ENCODE assay signal across 28 cellular contexts in genomic region chr9:136017813-136018190, GRCh38. TPM values are rescaled to one million over a fixed set of nuclear protein-coding genes. Genes with fewer than 3 reads are reported as not detected.
A peak's percentile ranks its signal among the peaks of the same experiment; 100 is the strongest.
DNase-seq lines count a peak whose midpoint lies in the region; ATAC-seq, FAIRE-seq and TF ChIP-seq lines count a peak whose summit lies in the region.
"Had no signal": no experiment of that assay in that cellular context is flagged by ENCODE, and none has a peak within 500 bp of the region (broad histone marks: within the 10 kb centered on the region; RNA-seq: fewer than 3 reads in every experiment).

No MANE protein-coding gene starts in this region.

- FAIRE-seq in pancreas (lab: Jason Lieb, UNC), result no peak
- FAIRE-seq: endothelial cell of umbilical vein, frontal cortex, keratinocyte had no signal

- H3K27ac Mint-ChIP-seq in activated T-cell treated with anti-CD3 and anti-CD28 coated beads, Interleukin-2, amount 50 U/mL, for 24 hours, result no peak overlapping the region
- H3K27ac Mint-ChIP-seq in CD14-positive monocyte (no peak overlapping the region), WTC11 (no peak overlapping the region)
- H3K27ac Mint-ChIP-seq: activated B cell treated with CpG ODN at 0.5 μM for 24 hours; activated naive CD4-positive, alpha-beta T cell treated with anti-CD3 and anti-CD28 coated beads for 36 hours; activated T-helper 1 cell treated with anti-CD3 and anti-CD28 coated beads, Interleukin-12 subunit alpha, Interleukin-12 subunit beta, Interleukin-2, Interleukin-4 antibody, amounts not matched to agents 30 ng/mL and 10 ng/mL and 1 ng/mL, durations not matched to agents 14 hours and 24 hours and 36 hours; CD8-positive, alpha-beta memory T cell; naive thymus-derived CD8-positive, alpha-beta T cell; stimulated activated memory B cell treated with anti-CD40 and anti-IgM and Interleukin-4, amounts not matched to agents 10 μg/mL and 1 μg/mL and 100 μg/mL, for 72 hours had no signal

- no peaks in the 10 kb centered on the region for H3K9me3 Mint-ChIP-seq in activated T-cell treated with anti-CD3 and anti-CD28 coated beads, Interleukin-2, amount 50 U/mL, for 24 hours
- H3K9me3 Mint-ChIP-seq in CD14-positive monocyte, result no peaks in the 10 kb centered on the region
- H3K9me3 Mint-ChIP-seq in WTC11, result no peaks in the 10 kb centered on the region
- H3K9me3 Mint-ChIP-seq: activated B cell treated with CpG ODN at 0.5 μM for 24 hours; activated naive CD4-positive, alpha-beta T cell treated with anti-CD3 and anti-CD28 coated beads for 36 hours; activated T-helper 1 cell treated with anti-CD3 and anti-CD28 coated beads, Interleukin-12 subunit alpha, Interleukin-12 subunit beta, Interleukin-2, Interleukin-4 antibody, amounts not matched to agents 30 ng/mL and 10 ng/mL and 1 ng/mL, durations not matched to agents 14 hours and 24 hours and 36 hours; naive thymus-derived CD8-positive, alpha-beta T cell; stimulated activated memory B cell treated with anti-CD40 and anti-IgM and Interleukin-4, amounts not matched to agents 10 μg/mL and 1 μg/mL and 100 μg/mL, for 72 hours had no signal

- CTCF ChIA-PET in WTC11 (lab: Charles Lee), result interaction anchor here (0.9 kb wide), 1 partner anchor 9 kb away, joined by 3 read pairs; no protein-coding TSS in a partner anchor

- no peaks in the 10 kb centered on the region for H3K9me3 ChIP-seq in pancreas
- H3K9me3 ChIP-seq: heart right ventricle, lower lobe of right lung, psoas muscle had no signal

- H3K4me3 Mint-ChIP-seq in activated T-cell treated with anti-CD3 and anti-CD28 coated beads, Interleukin-2, amount 50 U/mL, for 24 hours, result no peak overlapping the region
- H3K4me3 Mint-ChIP-seq in CD14-positive monocyte (no peak overlapping the region), WTC11 (no peak overlapping the region)
- H3K4me3 Mint-ChIP-seq: activated B cell treated with CpG ODN at 0.5 μM for 24 hours; activated naive CD4-positive, alpha-beta T cell treated with anti-CD3 and anti-CD28 coated beads for 36 hours; activated T-helper 1 cell treated with anti-CD3 and anti-CD28 coated beads, Interleukin-12 subunit alpha, Interleukin-12 subunit beta, Interleukin-2, Interleukin-4 antibody, amounts not matched to agents 30 ng/mL and 10 ng/mL and 1 ng/mL, durations not matched to agents 14 hours and 24 hours and 36 hours; CD8-positive, alpha-beta memory T cell; naive thymus-derived CD8-positive, alpha-beta T cell; stimulated activated memory B cell treated with anti-CD40 and anti-IgM and Interleukin-4, amounts not matched to agents 10 μg/mL and 1 μg/mL and 100 μg/mL, for 72 hours had no signal

- ATAC-seq in WTC11 (no peak), pancreas (no peak), HG03432 (IDR thresholded peaks at IDR 0.05; ENCODE audit: unreplicated experiment) (no peak), GM18861 (IDR thresholded peaks at IDR 0.05; ENCODE audit: unreplicated experiment) (no peak), GM21576 (IDR thresholded peaks at IDR 0.05; ENCODE audit: unreplicated experiment) (no peak)
- ATAC-seq: heart right ventricle; naive thymus-derived CD8-positive, alpha-beta T cell; psoas muscle; stimulated activated memory B cell treated with anti-CD40 and anti-IgM and Interleukin-4, amounts not matched to agents 10 μg/mL and 1 μg/mL and 100 μg/mL, for 72 hours had no signal

- no peak overlapping the region for H3K4me3 ChIP-seq in pancreas
- H3K4me3 ChIP-seq: heart right ventricle, lower lobe of right lung, psoas muscle had no signal

- no peak overlapping the region for H3K27ac ChIP-seq in pancreas
- H3K27ac ChIP-seq: brain microvascular endothelial cell, heart right ventricle, lower lobe of right lung, psoas muscle had no signal

- H3K4me1 ChIP-seq in pancreas, result peaks cover 0 to 8% (median 0%) of the 10 kb centered on the region in 3 donors

- intact Hi-C loops in CD14-positive monocyte (cut with micrococcal nuclease) (no loop called here), pancreas (cut with DNase I) (no loop called here)

- POLR2A ChIA-PET in WTC11 (lab: Charles Lee), result no interaction called here

- no peak for TF ChIP-seq CTCF in CD14-positive monocyte (IDR thresholded peaks at IDR 0.05)
- no peak for TF ChIP-seq CTCF in WTC11 (IDR thresholded peaks at IDR 0.05)
- TF ChIP-seq CTCF in pancreas (IDR thresholded peaks at IDR 0.05), result no peak

- peak; percentile 23 for DNase-seq in activated T-cell treated with anti-CD3 and anti-CD28 coated beads, Interleukin-2, amount 50 U/mL, for 24 hours
- no peak for DNase-seq in activated T-cell treated with anti-CD3 and anti-CD28 coated beads, Interleukin-2, amount 50 U/mL, for 1 hour
- DNase-seq in CD14-positive monocyte (ENCODE audit: low spot score) (peak; percentile 28), WTC11 (ENCODE audit: low spot score) (no peak), pancreas (peak in 5 of 6 donors; percentile 1 to 74 (median 19))
- DNase-seq: activated CD4-positive, alpha-beta T cell treated with anti-CD3 and anti-CD28 coated beads, Interleukin-2, amount 50 U/mL, for 1 hour; activated naive CD4-positive, alpha-beta T cell treated with anti-CD3 and anti-CD28 coated beads for 36 hours; AML-193; amygdala; brain microvascular endothelial cell; CD8-positive, alpha-beta memory T cell; DMS 273 treated with DMSO at 0.1 percent for 48 hours; naive thymus-derived CD8-positive, alpha-beta T cell; NCI-H187; nucleus accumbens; substantia nigra had no signal

- H3K27me3 ChIP-seq in pancreas, result no peaks in the 10 kb centered on the region
- H3K27me3 ChIP-seq: brain microvascular endothelial cell, heart right ventricle had no signal

- no peaks in the 10 kb centered on the region for H3K27me3 Mint-ChIP-seq in activated T-cell treated with anti-CD3 and anti-CD28 coated beads, Interleukin-2, amount 50 U/mL, for 24 hours
- H3K27me3 Mint-ChIP-seq in CD14-positive monocyte (ENCODE audit: low read depth in 3 of 3) (no peaks in the 10 kb centered on the region), WTC11 (ENCODE audit: low read depth) (no peaks in the 10 kb centered on the region)
- H3K27me3 Mint-ChIP-seq: CD8-positive, alpha-beta memory T cell; naive thymus-derived CD8-positive, alpha-beta T cell had no signal

- no peaks in the 10 kb centered on the region for H3K36me3 Mint-ChIP-seq in activated T-cell treated with anti-CD3 and anti-CD28 coated beads, Interleukin-2, amount 50 U/mL, for 24 hours (ENCODE audit: low read depth)
- peaks cover 39 to 72% of the 10 kb centered on the region in 2 donors for H3K36me3 Mint-ChIP-seq in CD14-positive monocyte
- no peaks in the 10 kb centered on the region for H3K36me3 Mint-ChIP-seq in WTC11
- H3K36me3 Mint-ChIP-seq: stimulated activated memory B cell treated with anti-CD40 and anti-IgM and Interleukin-4, amounts not matched to agents 10 μg/mL and 1 μg/mL and 100 μg/mL, for 72 hours had no signal

- 86 to 88% methylated on average over 16 of the region's 16 CpGs for WGBS in pancreas, 2 donors

- no peaks in the 10 kb centered on the region for H3K36me3 ChIP-seq in pancreas

- H3K4me1 Mint-ChIP-seq in activated T-cell treated with anti-CD3 and anti-CD28 coated beads, Interleukin-2, amount 50 U/mL, for 24 hours (ENCODE audit: low read depth), result peaks cover 6% of the 10 kb centered on the region
- H3K4me1 Mint-ChIP-seq in CD14-positive monocyte, result peaks cover 8% of the 10 kb centered on the region
- peaks cover 24% of the 10 kb centered on the region for H3K4me1 Mint-ChIP-seq in WTC11
- H3K4me1 Mint-ChIP-seq: activated B cell treated with CpG ODN at 0.5 μM for 24 hours; stimulated activated memory B cell treated with anti-CD40 and anti-IgM and Interleukin-4, amounts not matched to agents 10 μg/mL and 1 μg/mL and 100 μg/mL, for 72 hours had no signal

TF ChIP-seq in WTC11, 78 proteins besides CTCF, POLR2A, EP300 and RAD21:
- TF ChIP-seq ZNF423 (CRISPR knock-in tag; IDR thresholded peaks at IDR 0.05) (peak; percentile 4; the same call in 1 of the 2 replicates), ZNF138 (CRISPR knock-in tag; conservative IDR thresholded peaks at IDR 0.05) (no peak)

RNA-seq across cellular contexts. Expression of gene UBAC1, which starts 56.6 kb away (rescaled TPM):
- polyA plus RNA-seq in CD14-positive monocyte (10 to 100 TPM; 35.8 to 52.5 TPM), pancreas (10 to 100 TPM; 24.9 to 33.7 TPM)
- total RNA-seq in WTC11 (2021) (46.4 to 55.6 TPM (median 53.3 TPM) in 3 replicates), pancreas (10 to 100 TPM in 5 of 6 donors, 1 to 10 TPM in 1; 9.8 to 16.5 (median 13.1) TPM)

Comparison
In these comparisons a context has a peak if more than half of its experiments do, and no peak if none do; other contexts are left out.
1. DNase-seq: peak in activated T-cell treated with anti-CD3 and anti-CD28 coated beads, Interleukin-2, amount 50 U/mL, for 24 hours (single experiment), CD14-positive monocyte (single experiment) and pancreas (5 of 6); none in activated T-cell treated with anti-CD3 and anti-CD28 coated beads, Interleukin-2, amount 50 U/mL, for 1 hour (single experiment) and WTC11 (single experiment).